ENCODE assay signal across 9 cellular contexts in genomic region chr1:202810193-202810614, GRCh38. TPM values are rescaled to one million over a fixed set of nuclear protein-coding genes. Genes with fewer than 3 reads are reported as not detected.
A peak's percentile ranks its signal among the peaks of the same experiment; 100 is the strongest.
DNase-seq lines count a peak whose midpoint lies in the region; ATAC-seq and TF ChIP-seq lines count a peak whose summit lies in the region.
"Had no signal": no experiment of that assay in that cellular context is flagged by ENCODE, and none has a peak within 500 bp of the region (broad histone marks: within the 10 kb centered on the region; RNA-seq: fewer than 3 reads in every experiment).

No MANE protein-coding gene starts in this region.

- H4K20me1 ChIP-seq in SU-DHL-6 (ENCODE audit: low read depth, low read length): no peaks in the 10 kb centered on the region

- no peak overlapping the region for H3K27ac ChIP-seq in SU-DHL-6 (ENCODE audit: low read depth, low read length)
- H3K27ac ChIP-seq in prostate gland: peak overlapping the region; percentile 84 to 89

- H3K79me2 ChIP-seq in SU-DHL-6 (ENCODE audit: insufficient read depth, low read length): no peaks in the 10 kb centered on the region

- no peak for DNase-seq in GM06990 (ENCODE audit: extremely low read depth, insufficient read length)
- DNase-seq in fibroblast of pulmonary artery (ENCODE audit: low read depth): no peak
- DNase-seq in prostate gland (ENCODE audit: low spot score): peak; percentile 7
- no peak for DNase-seq in glomerular visceral epithelial cell (ENCODE audit: extremely low spot score)
- no peak for DNase-seq in germinal center (ENCODE audit: low spot score)

- H3K4me2 ChIP-seq in SU-DHL-6 (ENCODE audit: low read depth, low read length, poor library complexity, severe bottlenecking): peak overlapping the region; percentile 74

- peaks cover 4% of the 10 kb centered on the region for H3K27me3 ChIP-seq in GM06990 (replicated peaks; ENCODE audit: control insufficient read depth, insufficient read depth, low read length)
- H3K27me3 ChIP-seq in SU-DHL-6 (ENCODE audit: low read length): no peaks in the 10 kb centered on the region; the same call in 1 of the 2 replicates
- H3K27me3 ChIP-seq in prostate gland (replicated peaks; ENCODE audit: insufficient read depth): no peaks in the 10 kb centered on the region

- no peaks in the 10 kb centered on the region for H3F3A ChIP-seq in SU-DHL-6 (ENCODE audit: insufficient read depth)

- TF ChIP-seq CTCF in GM06990 (IDR thresholded peaks at IDR 0.05; ENCODE audit: insufficient read depth, low read length, poor library complexity, severe bottlenecking) (no peak), SU-DHL-6 (IDR thresholded peaks at IDR 0.05; ENCODE audit: insufficient read depth, low read length, poor library complexity, severe bottlenecking) (no peak), fibroblast of pulmonary artery (IDR thresholded peaks at IDR 0.05; ENCODE audit: low read length, missing control alignments) (no peak), prostate gland (IDR thresholded peaks at IDR 0.05) (no peak)

- no peaks in the 10 kb centered on the region for H3K9me3 ChIP-seq in SU-DHL-6 (ENCODE audit: insufficient read depth, low read length)
- H3K9me3 ChIP-seq in prostate gland: no peaks in the 10 kb centered on the region

- H3K9ac ChIP-seq in SU-DHL-6 (ENCODE audit: low read length): peak overlapping the region; percentile 38; the same call in 1 of the 2 replicates

- TF ChIP-seq POLR2A in prostate gland (IDR thresholded peaks at IDR 0.05): no peak

- peak overlapping the region; percentile 93 for H2AFZ ChIP-seq in SU-DHL-6 (ENCODE audit: low read depth, low read length, severe bottlenecking)

- H3K36me3 ChIP-seq in GM06990 (ENCODE audit: control insufficient read depth, insufficient read depth, low read length): no peaks in the 10 kb centered on the region
- H3K36me3 ChIP-seq in SU-DHL-6 (ENCODE audit: low read length): no peaks in the 10 kb centered on the region
- no peaks in the 10 kb centered on the region for H3K36me3 ChIP-seq in prostate gland

- 12% methylated on average over 13 of the region's 13 CpGs for WGBS in prostate gland

- H3K9me2 ChIP-seq in SU-DHL-6 (replicated peaks; ENCODE audit: insufficient read depth, low read length): no peaks in the 10 kb centered on the region

- intact Hi-C loops in prostate gland (cut with DNase I): loop anchor here (5.0 kb wide), 2 partner anchors 52 to 77 kb away; partner anchors contain the start of gene RABIF

- ATAC-seq in GM19395 (IDR thresholded peaks at IDR 0.05; ENCODE audit: unreplicated experiment) (no peak), GM21825 (IDR thresholded peaks at IDR 0.05; ENCODE audit: unreplicated experiment) (no peak)

- H3K4me3 ChIP-seq in GM06990 (replicated peaks; ENCODE audit: low read depth, low read length) (peak overlapping the region; percentile 71), SU-DHL-6 (ENCODE audit: insufficient read depth, low read length, poor library complexity, severe bottlenecking) (peak overlapping the region; percentile 64), fibroblast of pulmonary artery (replicated peaks; ENCODE audit: low read depth, low read length) (peak overlapping the region; percentile 69), prostate gland (peak overlapping the region; percentile 50 to 62)

- H3K4me1 ChIP-seq in prostate gland (replicated peaks): no peaks in the 10 kb centered on the region

RNA-seq across cellular contexts. Expression of gene PCAT6, which starts 0.6 kb away (rescaled TPM):
- total RNA-seq in prostate gland: 1 to 10 TPM; 6.2 to 9.0 TPM
- total RNA-seq: T-helper 1 cell treated with Interleukin-12 subunit alpha and Interleukin-12 subunit beta and Interleukin-4 antibody, amounts not matched to agents 30 ng/mL and 1 ng/mL, for 36 hours had no signal

RNA-seq across cellular contexts. Expression of gene KDM5B, which starts 2.0 kb away (rescaled TPM):
- total RNA-seq in prostate gland: 100 to 1,000 TPM in 1 of 2 donors, 10 to 100 TPM in 1; 48.2 to 110 TPM
